In the genomic region with DNA sequence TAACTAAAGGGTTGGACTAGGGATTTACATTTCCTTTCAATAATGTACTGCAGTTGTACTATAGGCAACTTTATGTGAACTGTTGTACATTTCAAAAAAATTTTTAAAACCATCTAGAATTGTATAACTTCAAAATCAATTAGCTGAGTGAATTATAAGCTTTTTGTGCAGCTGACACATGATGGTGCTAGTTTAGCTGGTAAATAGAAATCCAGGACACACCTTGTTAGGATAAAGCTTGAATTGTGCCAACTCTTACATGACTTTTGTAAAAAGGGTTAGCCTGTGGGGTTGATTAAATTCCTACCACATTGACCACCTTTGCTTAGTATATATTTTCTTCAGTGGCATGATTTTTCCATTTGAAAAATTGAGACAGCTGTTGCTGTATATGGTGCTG, we compare ENCODE assay signal across 8 cellular contexts.
"Had no signal": no experiment of that assay in that cellular context is flagged by ENCODE, and none has a peak within 500 bp of the region (broad histone marks: within the 10 kb centered on the region; RNA-seq: fewer than 3 reads in every experiment).

No MANE protein-coding gene starts in this region.

- ATAC-seq: GM12878 had no signal

- H3K4me3 ChIP-seq: GM12878 had no signal

- FAIRE-seq: G401.6, GM12878, GM12891, GM12892, GM18507, GM19239 had no signal

- DNase-seq: GDM1, GF-D8 had no signal
